ENCODE assay signal across 27 cellular contexts in the genomic region with DNA sequence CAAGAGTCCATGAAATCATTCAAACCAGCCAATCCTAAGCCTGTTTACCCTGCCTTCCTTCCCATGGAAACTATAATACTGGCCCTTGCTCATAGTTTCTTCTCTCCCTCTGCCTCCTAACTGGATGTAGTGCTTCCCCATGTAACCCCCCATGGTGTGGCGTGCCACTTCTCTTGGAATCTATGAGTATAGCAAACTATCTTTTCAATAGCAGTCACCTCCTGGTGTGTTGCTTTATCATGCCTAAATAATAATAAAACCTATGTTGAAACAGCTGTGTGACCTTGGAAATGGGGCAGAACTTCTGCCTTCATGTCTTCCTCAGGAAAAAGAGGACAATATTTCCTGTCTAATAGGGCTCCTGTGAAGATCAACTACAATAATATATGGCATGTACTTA.
"Had no signal": no experiment of that assay in that cellular context is flagged by ENCODE, and none has a peak within 500 bp of the region (broad histone marks: within the 10 kb centered on the region; RNA-seq: fewer than 3 reads in every experiment).

No MANE protein-coding gene starts in this region.

- H3K9me3 ChIP-seq: ovary, right lobe of liver, sigmoid colon, suprapubic skin, testis, upper lobe of left lung, vagina had no signal

- H3K4me2 ChIP-seq: neural progenitor cell had no signal

- H3K27ac ChIP-seq: neural progenitor cell, ovary, parathyroid adenoma, psoas muscle, right lobe of liver, sigmoid colon, spleen, suprapubic skin, testis, tibial artery, transverse colon, upper lobe of left lung had no signal

- H3K9ac ChIP-seq: neural progenitor cell, parathyroid adenoma had no signal

- H3K36me3 ChIP-seq: neural progenitor cell, ovary, right lobe of liver, sigmoid colon, spleen, suprapubic skin, tibial artery, transverse colon, upper lobe of left lung, vagina had no signal

- DNase-seq: natural killer cell; occipital lobe; ovary; posterior cingulate gyrus; psoas muscle; right cardiac atrium; right lobe of liver; sigmoid colon; small intestine; spleen; stimulated activated CD4-positive, alpha-beta T cell treated with anti-CD3 and anti-CD28 coated beads, Interleukin-12 subunit alpha, Interleukin-12 subunit beta, amount 100 ng/mL, for 4 hours; stimulated activated CD4-positive, alpha-beta T cell treated with anti-CD3 and anti-CD28 coated beads, Interleukin-1b, Interleukin-23, amount 100 ng/mL, for 48 hours; stimulated activated CD4-positive, alpha-beta T cell treated with anti-CD3 and anti-CD28 coated beads, Interleukin-4, amount 100 ng/mL, for 1 hour; stimulated activated CD4-positive, alpha-beta T cell treated with anti-CD3 and anti-CD28 coated beads, Interleukin-4, amount 100 ng/mL, for 4 hours; stimulated activated CD8-positive, alpha-beta memory T cell treated with anti-CD3 and anti-CD28 coated beads, Interleukin-4, amount 100 ng/mL, for 48 hours; stimulated activated naive CD4-positive, alpha-beta T cell; stimulated activated naive CD8-positive, alpha-beta T cell treated with anti-CD3 and anti-CD28 coated beads, Interleukin-15, amount 100 ng/mL, for 72 hours; stimulated activated naive CD8-positive, alpha-beta T cell treated with anti-CD3 and anti-CD28 coated beads, Interleukin-15, Interleukin-2, amounts not matched to agents 100 U/mL and 50 U/mL, for 24 hours; substantia nigra; testis; tibial artery; upper lobe of left lung had no signal

- H2AFZ ChIP-seq: neural progenitor cell, parathyroid adenoma had no signal

- H3K4me3 ChIP-seq: neural progenitor cell, ovary, psoas muscle, right lobe of liver, sigmoid colon, spleen, suprapubic skin, testis, tibial artery, transverse colon, upper lobe of left lung, vagina had no signal

- H3K4me1 ChIP-seq: neural progenitor cell, parathyroid adenoma, psoas muscle, right lobe of liver, spleen, suprapubic skin, testis, tibial artery, upper lobe of left lung had no signal

- H3K27me3 ChIP-seq: neural progenitor cell, ovary, right lobe of liver, sigmoid colon, spleen, suprapubic skin, testis, tibial artery, transverse colon, upper lobe of left lung, vagina had no signal

- H3K79me2 ChIP-seq: parathyroid adenoma had no signal
